1 cellular context compared by ENCODE assay signal in genomic region chr18:9771261-9771976, GRCh38.
A peak's percentile ranks its signal among the peaks of the same experiment; 100 is the strongest.
TF ChIP-seq lines count a peak whose summit lies in the region.

No MANE protein-coding gene starts in this region.

TF ChIP-seq in HepG2, 621 proteins besides CTCF, POLR2A, EP300 and RAD21 (continued from another document and continues in another):
- TF ChIP-seq CREM (IDR thresholded peaks at IDR 0.05): no peak
- TF ChIP-seq CREM (CRISPR knock-in tag; IDR thresholded peaks at IDR 0.05): no peak
- TF ChIP-seq MTF2 (CRISPR knock-in tag; IDR thresholded peaks at IDR 0.05; ENCODE audit: borderline replicate concordance): no peak
- TF ChIP-seq ZNF557 (CRISPR knock-in tag; IDR thresholded peaks at IDR 0.05): peak; percentile 56; the same call in 1 of the 2 replicates
- TF ChIP-seq MEF2D (CRISPR knock-in tag; IDR thresholded peaks at IDR 0.05): no peak
- TF ChIP-seq TP53 (CRISPR knock-in tag; conservative IDR thresholded peaks at IDR 0.05): no peak
- no peak for TF ChIP-seq SRSF1 (optimal IDR thresholded peaks at IDR 0.05; ENCODE audit: low read depth, low read length)
- 0 out of 2 replicates have a peak, but pooled peaks have one; percentile 21 for TF ChIP-seq ZNF121 (CRISPR knock-in tag; IDR thresholded peaks at IDR 0.05)
- TF ChIP-seq BATF2 (CRISPR knock-in tag; IDR thresholded peaks at IDR 0.05): no peak
- peak; percentile 34; the same call in 1 of the 2 replicates for TF ChIP-seq ARID4A (CRISPR knock-in tag; IDR thresholded peaks at IDR 0.05; ENCODE audit: borderline replicate concordance)
- TF ChIP-seq SMAD1 (CRISPR knock-in tag; IDR thresholded peaks at IDR 0.05; ENCODE audit: borderline replicate concordance, low read depth): no peak
- TF ChIP-seq CAMTA2 (CRISPR knock-in tag; IDR thresholded peaks at IDR 0.05; ENCODE audit: borderline replicate concordance): no peak
- TF ChIP-seq PBX2 (CRISPR knock-in tag; IDR thresholded peaks at IDR 0.05): no peak
- TF ChIP-seq SRSF9 (IDR thresholded peaks at IDR 0.05; ENCODE audit: borderline replicate concordance, insufficient read depth, low read depth, low read length, poor library complexity, severe bottlenecking): no peak
- no peak for TF ChIP-seq BORCS8-MEF2B (CRISPR knock-in tag; IDR thresholded peaks at IDR 0.05)
- no peak for TF ChIP-seq ESRRA (CRISPR knock-in tag; IDR thresholded peaks at IDR 0.05; ENCODE audit: low read depth)
- TF ChIP-seq ZNF782 (CRISPR knock-in tag; IDR thresholded peaks at IDR 0.05; ENCODE audit: borderline replicate concordance): no peak
- TF ChIP-seq GZF1 (CRISPR knock-in tag; IDR thresholded peaks at IDR 0.05): no peak
- TF ChIP-seq MED1 (CRISPR knock-in tag; IDR thresholded peaks at IDR 0.05): no peak
- no peak for TF ChIP-seq RFX1 (IDR thresholded peaks at IDR 0.05)
- no peak for TF ChIP-seq SNAPC4 (CRISPR knock-in tag; IDR thresholded peaks at IDR 0.05)
- TF ChIP-seq MAFG (CRISPR knock-in tag; IDR thresholded peaks at IDR 0.05): no peak
- TF ChIP-seq SMAD9 (CRISPR knock-in tag; IDR thresholded peaks at IDR 0.05): no peak
- no peak for TF ChIP-seq ZNF674 (CRISPR knock-in tag; IDR thresholded peaks at IDR 0.05; ENCODE audit: low read depth)
- TF ChIP-seq THAP7 (CRISPR knock-in tag; IDR thresholded peaks at IDR 0.05): no peak
- TF ChIP-seq LRRFIP1 (CRISPR knock-in tag; conservative IDR thresholded peaks at IDR 0.05): no peak
- no peak for TF ChIP-seq BHLHE40 (IDR thresholded peaks at IDR 0.05; ENCODE audit: low read length)
- TF ChIP-seq AKNA (CRISPR knock-in tag; IDR thresholded peaks at IDR 0.05; ENCODE audit: borderline replicate concordance): no peak
- no peak for TF ChIP-seq SSRP1 (CRISPR knock-in tag; IDR thresholded peaks at IDR 0.05)
- TF ChIP-seq HOXA3 (CRISPR knock-in tag; IDR thresholded peaks at IDR 0.05): peak; percentile 21; the same call in 1 of the 2 replicates
- no peak for TF ChIP-seq ZNF672 (CRISPR knock-in tag; IDR thresholded peaks at IDR 0.05)
